In genomic region chr14:75535164-75535898, GRCh38 we compare ENCODE assay signal across 1 cellular context.
TF ChIP-seq lines count a peak whose summit lies in the region.

No MANE protein-coding gene starts in this region.

TF ChIP-seq in liver, 16 proteins besides CTCF, POLR2A, EP300 and RAD21:
- peak; percentile 0 for TF ChIP-seq REST (IDR thresholded peaks at IDR 0.05)
- peak in 1 of 2 donors; percentile 52 for TF ChIP-seq HNF4A (conservative IDR thresholded peaks at IDR 0.05)
- no peak for TF ChIP-seq FOXA1 (IDR thresholded peaks at IDR 0.05)
